25 cellular contexts compared by ENCODE assay signal in the genomic region with DNA sequence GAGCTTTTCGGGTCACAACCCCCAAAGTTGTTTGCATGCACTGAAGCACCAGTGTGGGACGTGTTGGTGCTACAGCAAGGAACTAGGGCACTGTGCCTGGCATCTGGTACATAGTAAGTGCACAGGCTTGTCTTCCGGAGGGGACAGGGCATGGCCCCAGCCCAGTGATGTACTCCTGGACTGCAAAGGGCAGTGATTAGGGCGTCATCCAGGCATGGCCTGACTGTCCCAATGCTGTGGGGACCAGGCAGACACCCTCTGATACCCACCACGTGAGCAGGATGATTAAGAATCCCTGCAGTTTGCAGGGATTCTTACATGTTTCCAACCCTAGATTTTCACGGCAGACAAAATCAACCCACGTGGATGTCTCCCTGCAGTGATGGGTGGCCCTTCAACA. TPM values are rescaled to one million over a fixed set of nuclear protein-coding genes. Genes with fewer than 3 reads are reported as not detected.
"Had no signal": no experiment of that assay in that cellular context is flagged by ENCODE, and none has a peak within 500 bp of the region (broad histone marks: within the 10 kb centered on the region; RNA-seq: fewer than 3 reads in every experiment).

No MANE protein-coding gene starts in this region.

- FAIRE-seq: HTR-8/SVneo, K562, RCC 7860 had no signal

- H3K27ac ChIP-seq: HL-60, KMS-11 had no signal

- H3K9me3 ChIP-seq: SK-N-SH had no signal

- H3K4me2 ChIP-seq: KMS-11, SK-N-SH had no signal

- H3K4me3 ChIP-seq: K562 had no signal

- ATAC-seq: K562 had no signal

- H3K9ac ChIP-seq: KMS-11, SK-N-SH had no signal

- DNase-seq: Kasumi-1, MM.1S, NCI-H1092 treated with DMSO at 0.1 percent for 48 hours, NCI-H1436, NCI-H187, NCI-H2029, NCI-H2081 treated with DMSO at 0.1 percent for 48 hours, NCI-H2171, NCI-H226, NCI-H446, NCI-H510A, NCI-H524 treated with DMSO at 0.1 percent for 48 hours, NCI-H69, NCI-H774, RPMI8226, SHP77, SK-N-SH had no signal

- H3K4me1 Mint-ChIP-seq: IgD-negative memory B cell had no signal

- H3K27ac Mint-ChIP-seq: IgD-negative memory B cell had no signal

- H3K9me3 Mint-ChIP-seq: IgD-negative memory B cell had no signal

- H3K4me3 Mint-ChIP-seq: IgD-negative memory B cell had no signal

RNA-seq across cellular contexts. Expression of gene RFPL3, which starts 50.0 kb away (rescaled TPM):
- total RNA-seq: K562, M059J, SK-MEL-5 had no signal
- polyA plus RNA-seq: IgD-negative memory B cell, K562, SK-N-SH had no signal

RNA-seq across cellular contexts. Expression of gene SLC5A4, which starts 52.5 kb away (rescaled TPM):
- total RNA-seq: K562, M059J had no signal
- polyA plus RNA-seq: IgD-negative memory B cell, K562 had no signal
